In genomic region chr22:18077639-18078328, GRCh38 we compare ENCODE assay signal across 8 cellular contexts.
A peak's percentile ranks its signal among the peaks of the same experiment; 100 is the strongest.
DNase-seq lines count a peak whose midpoint lies in the region; ATAC-seq and TF ChIP-seq lines count a peak whose summit lies in the region.

Gene PEX26, plus strand, starts transcription at chr22:18077990. Its CDS starts 387 bp downstream, at chr22:18078377.

- no peak for TF ChIP-seq CTCF in AG04449 (IDR thresholded peaks at IDR 0.05; ENCODE audit: insufficient read depth, low read length, missing control alignments)

- H3K4me3 ChIP-seq in AG04449 (ENCODE audit: low read depth, low read length) = peak within 1 kb of the TSS; percentile 90

- CTCF ChIA-PET in AG04449 (lab: Yijun Ruan, JAX) = interaction anchor here (0.5 to 13.0 kb wide), 13 partner anchors 13 to 519 kb away, joined by 3 to 454 read pairs (median 29); no protein-coding TSS in a partner anchor

- POLR2A ChIA-PET in AG04449 (lab: Yijun Ruan, JAX) = interaction anchor here (0.6 to 1.3 kb wide), 3 partner anchors 10 to 49 kb away, joined by 4 to 5 read pairs (median 4); no protein-coding TSS in a partner anchor

- ATAC-seq in GM18873 (IDR thresholded peaks at IDR 0.05; ENCODE audit: low FRiP score, unreplicated experiment) (peak; percentile 86), HG03139 (IDR thresholded peaks at IDR 0.05; ENCODE audit: unreplicated experiment) (peak; percentile 88)

- no peak for DNase-seq in AG04449 (ENCODE audit: low read depth, low spot score)
- DNase-seq in NCI-H345 (lab: John Stamatoyannopoulos, UW) = peak; percentile 90
- peak; percentile 85 to 92 (median 87) for DNase-seq in activated CD4-positive, CD25-positive, alpha-beta regulatory T cell (lab: John Stamatoyannopoulos, UW)
- DNase-seq in central memory CD4-positive, alpha-beta T cell = peak; percentile 95
- DNase-seq in inferior parietal cortex (ENCODE audit: extremely low spot score) = peak; percentile 95
- peak; percentile 91 to 92 for DNase-seq in stimulated activated CD4-positive, alpha-beta T cell treated with anti-CD3 and anti-CD28 coated beads, Interleukin-12 subunit alpha, Interleukin-12 subunit beta, amount 100 ng/mL, for 24 hours (ENCODE audit: low read depth in 2 of 2)
